In the genomic region with DNA sequence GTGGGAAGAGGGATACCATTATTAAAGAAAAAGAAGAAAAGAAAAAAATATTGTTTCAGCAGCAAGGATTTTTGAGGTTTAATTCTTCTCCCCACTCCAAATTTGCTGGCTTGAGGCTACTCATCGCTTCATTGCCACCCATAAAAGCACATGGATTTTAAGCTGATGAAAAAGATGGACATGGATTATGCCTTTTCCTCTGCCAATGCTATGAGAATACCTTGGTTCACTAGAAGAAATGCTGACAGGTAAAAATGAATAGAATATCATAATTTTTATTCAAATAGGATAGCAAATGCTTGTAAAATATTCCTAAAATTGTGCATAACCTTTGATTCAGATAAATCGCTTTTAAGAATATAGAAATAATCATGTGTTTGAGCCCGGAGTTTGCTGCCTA, we compare ENCODE assay signal across 23 cellular contexts.
DNase-seq lines count a peak whose midpoint lies in the region; TF ChIP-seq lines count a peak whose summit lies in the region.
"Had no signal": no experiment of that assay in that cellular context is flagged by ENCODE, and none has a peak within 500 bp of the region (broad histone marks: within the 10 kb centered on the region; RNA-seq: fewer than 3 reads in every experiment).

No MANE protein-coding gene starts in this region.

- CTCF ChIA-PET in Caco-2 (lab: Charles Lee): no interaction called here

- H3K36me3 Mint-ChIP-seq in Caco-2 (ENCODE audit: insufficient read depth, unreplicated experiment) (peaks cover 2% of the 10 kb centered on the region), endodermal cell (ENCODE audit: low read depth) (no peaks in the 10 kb centered on the region), osteocyte (ENCODE audit: unreplicated experiment) (no peaks in the 10 kb centered on the region)
- H3K36me3 Mint-ChIP-seq: CD8-positive, alpha-beta memory T cell; naive thymus-derived CD4-positive, alpha-beta T cell; stimulated activated effector memory CD8-positive, alpha-beta T cell treated with anti-CD3 and anti-CD28 coated beads, Interleukin-12 subunit alpha, Interleukin-12 subunit beta, amount 100 ng/mL, for 72 hours had no signal

- H3K9me3 Mint-ChIP-seq in Caco-2 (ENCODE audit: unreplicated experiment): peaks cover 21% of the 10 kb centered on the region
- H3K9me3 Mint-ChIP-seq in endodermal cell: no peaks in the 10 kb centered on the region
- H3K9me3 Mint-ChIP-seq in osteocyte (ENCODE audit: unreplicated experiment): no peaks in the 10 kb centered on the region
- H3K9me3 Mint-ChIP-seq: CD8-positive, alpha-beta memory T cell had no signal

- H3K27me3 ChIP-seq in Caco-2 (replicated peaks; ENCODE audit: control insufficient read depth, insufficient read depth, low read length): no peaks in the 10 kb centered on the region
- no peaks in the 10 kb centered on the region for H3K27me3 ChIP-seq in SJCRH30
- no peaks in the 10 kb centered on the region for H3K27me3 ChIP-seq in endodermal cell (ENCODE audit: control insufficient read depth, insufficient read depth, low read length, poor library complexity, severe bottlenecking)
- H3K27me3 ChIP-seq: pancreas, sigmoid colon, uterus had no signal

- intact Hi-C loops in Caco-2 (cut with micrococcal nuclease; ENCODE audit: unreplicated experiment): loop anchor here (1.0 to 2.0 kb wide), 4 partner anchors 22 to 248 kb away; no protein-coding TSS in a partner anchor

- 0 out of 2 replicates have a peak, but pooled peaks cover 5% of the 10 kb centered on the region for H3K9me3 ChIP-seq in Caco-2
- H3K9me3 ChIP-seq in SJCRH30 (replicated peaks): no peaks in the 10 kb centered on the region
- H3K9me3 ChIP-seq in endodermal cell (ENCODE audit: control insufficient read depth, low read length): no peaks in the 10 kb centered on the region
- H3K9me3 ChIP-seq: pancreas, sigmoid colon, uterus had no signal

- H3K27me3 Mint-ChIP-seq in Caco-2 (ENCODE audit: insufficient read depth, unreplicated experiment) (no peaks in the 10 kb centered on the region), endodermal cell (ENCODE audit: insufficient read depth) (peaks cover 19% of the 10 kb centered on the region), osteocyte (ENCODE audit: unreplicated experiment) (no peaks in the 10 kb centered on the region)
- H3K27me3 Mint-ChIP-seq: activated CD4-positive, alpha-beta memory T cell treated with anti-CD3 and anti-CD28 coated beads, Interleukin-2, amount 10 ng/mL, durations not matched to agents 7 days and 5 days; dendritic cell treated with granulocyte-macrophage colony-stimulating factor and Interleukin-4, amounts not matched to agents 40 ng/mL and 50 ng/mL, for 4 days; naive thymus-derived CD4-positive, alpha-beta T cell had no signal

- DNase-seq in Caco-2 (no peak), SJCRH30 (no peak), endodermal cell (no peak), osteocyte (ENCODE audit: extremely low spot score, unreplicated experiment) (no peak), NCI-H1092 treated with DMSO at 0.1 percent for 48 hours (lab: John Stamatoyannopoulos, UW) (no peak), NCI-H1048 (lab: John Stamatoyannopoulos, UW) (no peak), GM20000 (ENCODE audit: low spot score) (no peak), NCI-H2196 treated with DMSO at 0.1 percent for 48 hours (lab: John Stamatoyannopoulos, UW; ENCODE audit: unreplicated experiment) (no peak)
- DNase-seq: activated CD4-positive, alpha-beta memory T cell treated with anti-CD3 and anti-CD28 coated beads, Interleukin-2, amount 10 ng/mL, durations not matched to agents 7 days and 5 days; activated CD4-positive, CD25-positive, alpha-beta regulatory T cell; activated effector memory CD4-positive, alpha-beta T cell treated with Interleukin-2 at 50 U/mL for 16 hours; CD8-positive, alpha-beta memory T cell; left cardiac atrium; naive thymus-derived CD4-positive, alpha-beta T cell; NCI-H1417; NCI-H526; pancreas; sigmoid colon; stimulated activated CD4-positive, alpha-beta T cell treated with anti-CD3 and anti-CD28 coated beads, Interleukin-1b, Interleukin-23, amount 100 ng/mL, for 48 hours; T1000; uterus had no signal

- H3K27ac Mint-ChIP-seq in Caco-2 (ENCODE audit: unreplicated experiment): peak overlapping the region; percentile 84
- H3K27ac Mint-ChIP-seq in endodermal cell: no peak overlapping the region
- peak overlapping the region; percentile 67 for H3K27ac Mint-ChIP-seq in osteocyte (ENCODE audit: unreplicated experiment)
- H3K27ac Mint-ChIP-seq: activated CD4-positive, alpha-beta memory T cell treated with anti-CD3 and anti-CD28 coated beads, Interleukin-2, amount 10 ng/mL, durations not matched to agents 7 days and 5 days; CD8-positive, alpha-beta memory T cell; dendritic cell treated with granulocyte-macrophage colony-stimulating factor and Interleukin-4, amounts not matched to agents 40 ng/mL and 50 ng/mL, for 4 days; naive thymus-derived CD4-positive, alpha-beta T cell; stimulated activated effector memory CD8-positive, alpha-beta T cell treated with anti-CD3 and anti-CD28 coated beads, Interleukin-12 subunit alpha, Interleukin-12 subunit beta, amount 100 ng/mL, for 72 hours had no signal

- H3K4me3 ChIP-seq in Caco-2 (ENCODE audit: low read depth, low read length) (no peak overlapping the region), SJCRH30 (peak overlapping the region; percentile 31), endodermal cell (ENCODE audit: low read length) (no peak overlapping the region)
- H3K4me3 ChIP-seq: pancreas, sigmoid colon, uterus had no signal

- H3K4me1 Mint-ChIP-seq in Caco-2 (ENCODE audit: low read depth, unreplicated experiment) (peaks cover 15% of the 10 kb centered on the region), endodermal cell (peaks cover under 1% of the 10 kb centered on the region), osteocyte (ENCODE audit: unreplicated experiment) (peaks cover 20% of the 10 kb centered on the region)
- H3K4me1 Mint-ChIP-seq: activated CD4-positive, alpha-beta memory T cell treated with anti-CD3 and anti-CD28 coated beads, Interleukin-2, amount 10 ng/mL, durations not matched to agents 7 days and 5 days; CD8-positive, alpha-beta memory T cell; naive thymus-derived CD4-positive, alpha-beta T cell; stimulated activated effector memory CD8-positive, alpha-beta T cell treated with anti-CD3 and anti-CD28 coated beads, Interleukin-12 subunit alpha, Interleukin-12 subunit beta, amount 100 ng/mL, for 72 hours had no signal

- 98 to 100% methylated on average over 1 to 3 of the region's 3 CpGs for WGBS in endodermal cell (ENCODE audit: insufficient coverage in 1 of 2, insufficient read length in 1 of 2), 2 experiments

- H3K27ac ChIP-seq in SJCRH30 (peak overlapping the region; percentile 44), endodermal cell (ENCODE audit: low read depth, low read length) (peak overlapping the region; percentile 16)
- H3K27ac ChIP-seq: pancreas, sigmoid colon, uterus had no signal

- H3K4me3 Mint-ChIP-seq in Caco-2 (ENCODE audit: unreplicated experiment): peak overlapping the region; percentile 76
- no peak overlapping the region for H3K4me3 Mint-ChIP-seq in endodermal cell
- H3K4me3 Mint-ChIP-seq in osteocyte (ENCODE audit: unreplicated experiment): no peak overlapping the region
- H3K4me3 Mint-ChIP-seq: activated CD4-positive, alpha-beta memory T cell treated with anti-CD3 and anti-CD28 coated beads, Interleukin-2, amount 10 ng/mL, durations not matched to agents 7 days and 5 days; CD8-positive, alpha-beta memory T cell; dendritic cell treated with granulocyte-macrophage colony-stimulating factor and Interleukin-4, amounts not matched to agents 40 ng/mL and 50 ng/mL, for 4 days; naive thymus-derived CD4-positive, alpha-beta T cell; stimulated activated effector memory CD8-positive, alpha-beta T cell treated with anti-CD3 and anti-CD28 coated beads, Interleukin-12 subunit alpha, Interleukin-12 subunit beta, amount 100 ng/mL, for 72 hours had no signal

- H3K4me1 ChIP-seq in Caco-2: peaks cover 53% of the 10 kb centered on the region
- peaks cover 9% of the 10 kb centered on the region for H3K4me1 ChIP-seq in SJCRH30
- peaks cover 4% of the 10 kb centered on the region for H3K4me1 ChIP-seq in endodermal cell (ENCODE audit: control insufficient read depth, insufficient read depth, low read length)
- H3K4me1 ChIP-seq: pancreas, sigmoid colon, uterus had no signal

- BruUV-seq in Caco-2 (replicated peaks; lab: Mats Ljungman, UMichigan): TSS peak; percentile 85

- no peaks in the 10 kb centered on the region for H3K36me3 ChIP-seq in Caco-2 (ENCODE audit: control insufficient read depth, insufficient read depth, low read length)
- H3K36me3 ChIP-seq in SJCRH30: no peaks in the 10 kb centered on the region
- H3K36me3 ChIP-seq in endodermal cell (ENCODE audit: control insufficient read depth, insufficient read depth, low read length): no peaks in the 10 kb centered on the region
- H3K36me3 ChIP-seq: pancreas, sigmoid colon, uterus had no signal

- H3K9ac ChIP-seq in endodermal cell (ENCODE audit: extremely low read depth, low read length, poor library complexity, severe bottlenecking): no peak overlapping the region

- POLR2A ChIA-PET in Caco-2 (lab: Charles Lee): interaction anchor here (0.9 kb wide), 1 partner anchor 124 kb away, joined by 3 read pairs; no protein-coding TSS in a partner anchor

- TF ChIP-seq CTCF in Caco-2 (IDR thresholded peaks at IDR 0.05; ENCODE audit: insufficient read depth in 1 of 2, low read depth in 1 of 2, low read length in 1 of 2, severe bottlenecking in 1 of 2, unreplicated experiment in 1 of 2) (no peak), endodermal cell (conservative IDR thresholded peaks at IDR 0.05) (no peak), osteocyte (IDR thresholded peaks at IDR 0.05) (no peak), GM20000 (IDR thresholded peaks at IDR 0.05; ENCODE audit: extremely low read depth, missing control alignments) (no peak)
